ENCODE assay signal across 17 cellular contexts in genomic region chr1:28110555-28110954, GRCh38. TPM values are rescaled to one million over a fixed set of nuclear protein-coding genes. Genes with fewer than 3 reads are reported as not detected.
DNase-seq lines count a peak whose midpoint lies in the region; ATAC-seq, FAIRE-seq and TF ChIP-seq lines count a peak whose summit lies in the region.
"Had no signal": no experiment of that assay in that cellular context is flagged by ENCODE, and none has a peak within 500 bp of the region (broad histone marks: within the 10 kb centered on the region; RNA-seq: fewer than 3 reads in every experiment).

No MANE protein-coding gene starts in this region.

- H3K4me2 ChIP-seq in K562 (ENCODE audit: insufficient read depth, low read length) = no peak overlapping the region

- POLR2A ChIA-PET in K562 (lab: Yijun Ruan, JAX) = interaction anchor here (0.6 to 1.7 kb wide), 2 partner anchors 12 to 14 kb away, joined by 3 to 7 read pairs; no protein-coding TSS in a partner anchor

- H3K9me3 Mint-ChIP-seq in T-helper 1 cell treated with Interleukin-12 subunit alpha and Interleukin-12 subunit beta and Interleukin-4 antibody, amounts not matched to agents 30 μg/mL and 1 μg/mL, for 36 hours = no peaks in the 10 kb centered on the region
- H3K9me3 Mint-ChIP-seq: activated CD8-positive, alpha-beta T cell treated with anti-CD3 and anti-CD28 coated beads for 36 hours; CD4-positive, alpha-beta T cell; H9; immature natural killer cell had no signal

- intact Hi-C loops in K562 (cut with micrococcal nuclease) = no loop called here
- intact Hi-C loops in left lung (cut with DNase I) = no loop called here
- intact Hi-C loops in upper lobe of right lung (cut with DNase I) = no loop called here

- no peak for TF ChIP-seq RAD21 in K562 (CRISPR knock-in tag; conservative IDR thresholded peaks at IDR 0.05 in 1 of 2, IDR thresholded peaks at IDR 0.05 in 1 of 2)

- H3K4me3 ChIP-seq in K562 (no peak overlapping the region), left lung (no peak overlapping the region), upper lobe of right lung (no peak overlapping the region)

- H3K27ac ChIP-seq in K562 (ENCODE audit: extremely low read depth, low read depth, low read length) (no peak overlapping the region), left lung (peak overlapping the region in 1 of 2 donors; percentile 98), upper lobe of right lung (peak overlapping the region; percentile 72)

- no peaks in the 10 kb centered on the region for H3K36me3 ChIP-seq in K562 (ENCODE audit: control insufficient read depth, insufficient read depth, low read length)
- no peaks in the 10 kb centered on the region for H3K36me3 ChIP-seq in left lung
- no peaks in the 10 kb centered on the region for H3K36me3 ChIP-seq in upper lobe of right lung

- H3K27ac Mint-ChIP-seq in T-helper 1 cell treated with Interleukin-12 subunit alpha and Interleukin-12 subunit beta and Interleukin-4 antibody, amounts not matched to agents 30 μg/mL and 1 μg/mL, for 36 hours = peak overlapping the region; percentile 51
- H3K27ac Mint-ChIP-seq: activated CD8-positive, alpha-beta T cell treated with anti-CD3 and anti-CD28 coated beads for 36 hours; CD4-positive, alpha-beta T cell; H9 had no signal

- BruUV-seq in K562 (replicated peaks; lab: Mats Ljungman, UMichigan) = no TSS peak

- no peaks in the 10 kb centered on the region for H3K27me3 ChIP-seq in K562 (ENCODE audit: control insufficient read depth in 2 of 2, insufficient read depth in 2 of 2, low read length in 2 of 2)
- H3K27me3 ChIP-seq in left lung = no peaks in the 10 kb centered on the region
- H3K27me3 ChIP-seq in upper lobe of right lung = no peaks in the 10 kb centered on the region

- H3K36me3 Mint-ChIP-seq in T-helper 1 cell treated with Interleukin-12 subunit alpha and Interleukin-12 subunit beta and Interleukin-4 antibody, amounts not matched to agents 30 μg/mL and 1 μg/mL, for 36 hours (ENCODE audit: low read depth) = peaks cover 5% of the 10 kb centered on the region
- H3K36me3 Mint-ChIP-seq: immature natural killer cell had no signal

- WGBS in K562 (ENCODE audit: insufficient coverage, low coverage, missing lambda C conversion rate) = 12% methylated on average over 1 of the region's 1 CpG

- no peak for TF ChIP-seq POLR2A in K562 (conservative IDR thresholded peaks at IDR 0.05)

- H4K20me1 ChIP-seq in K562 (replicated peaks; ENCODE audit: control insufficient read depth, insufficient read depth, low read length) = no peaks in the 10 kb centered on the region

- CTCF ChIA-PET in K562 (lab: Yijun Ruan, JAX; ENCODE audit: low intra/inter-chr PET ratio) = interaction anchor here (0.6 kb wide), 1 partner anchor 576 kb away, joined by 6 read pairs; no protein-coding TSS in a partner anchor

- no peaks in the 10 kb centered on the region for H3K79me2 ChIP-seq in K562 (ENCODE audit: control insufficient read depth, insufficient read depth, low read length)

- H3K4me3 Mint-ChIP-seq in T-helper 1 cell treated with Interleukin-12 subunit alpha and Interleukin-12 subunit beta and Interleukin-4 antibody, amounts not matched to agents 30 μg/mL and 1 μg/mL, for 36 hours = no peak overlapping the region
- H3K4me3 Mint-ChIP-seq: activated CD8-positive, alpha-beta T cell treated with anti-CD3 and anti-CD28 coated beads for 36 hours; CD4-positive, alpha-beta T cell; H9; immature natural killer cell had no signal

- peaks cover 4% of the 10 kb centered on the region for H3K27me3 Mint-ChIP-seq in T-helper 1 cell treated with Interleukin-12 subunit alpha and Interleukin-12 subunit beta and Interleukin-4 antibody, amounts not matched to agents 30 μg/mL and 1 μg/mL, for 36 hours (ENCODE audit: low read depth)
- H3K27me3 Mint-ChIP-seq: activated CD8-positive, alpha-beta T cell treated with anti-CD3 and anti-CD28 coated beads for 36 hours; CD4-positive, alpha-beta T cell had no signal

- TF ChIP-seq EP300 in K562 (IDR thresholded peaks at IDR 0.05; ENCODE audit: low read length) = no peak

- no peak overlapping the region for H3K9ac ChIP-seq in K562 (ENCODE audit: insufficient read depth in 1 of 2, low read depth in 2 of 2, low read length in 2 of 2)

- ATAC-seq in K562 (no peak), left lung (peak; percentile 12), upper lobe of right lung (no peak), HG02973 (IDR thresholded peaks at IDR 0.05; ENCODE audit: unreplicated experiment) (no peak)

- DNase-seq in T-helper 1 cell (no peak), K562 (ENCODE audit: extremely low read depth in 1 of 4, low spot score in 3 of 4) (no peak), left lung (no peak), upper lobe of right lung (no peak), SKM-1 treated with dmso at 0.1 percent for 144 hours (lab: John Stamatoyannopoulos, UW; ENCODE audit: unreplicated experiment) (no peak)
- DNase-seq in activated CD4-positive, alpha-beta T cell treated with anti-CD3 and anti-CD28 coated beads for 4 hours = no peak
- DNase-seq: 8988T; CD4-positive, alpha-beta T cell; DND-41; glutamatergic neuron; H9; immature natural killer cell; NCI-H1417 treated with DMSO at 0.1 percent for 48 hours; stimulated activated CD4-positive, alpha-beta T cell treated with anti-CD3 and anti-CD28 coated beads, Interleukin-4, amount 100 ng/mL, for 4 hours had no signal

- no peaks in the 10 kb centered on the region for H3K9me3 ChIP-seq in K562 (replicated peaks; ENCODE audit: control insufficient read depth, insufficient read depth, low read depth, low read length)
- no peaks in the 10 kb centered on the region for H3K9me3 ChIP-seq in left lung
- no peaks in the 10 kb centered on the region for H3K9me3 ChIP-seq in upper lobe of right lung

- in situ Hi-C loops in K562 (cut with MboI) = no loop called here

- H3K4me1 ChIP-seq in K562 (replicated peaks in 1 of 2; ENCODE audit: control insufficient read depth in 2 of 2, insufficient read depth in 2 of 2, low read length in 2 of 2) (peaks cover 4 to 18% of the 10 kb centered on the region in 2 experiments; a peak in 3 of 5 replicates), left lung (peaks cover 0 to 71% of the 10 kb centered on the region in 2 donors), upper lobe of right lung (peaks cover 8% of the 10 kb centered on the region)

- peak overlapping the region; percentile 41 for H2AFZ ChIP-seq in K562 (ENCODE audit: low read depth, low read length)

- H3K4me1 Mint-ChIP-seq in T-helper 1 cell treated with Interleukin-12 subunit alpha and Interleukin-12 subunit beta and Interleukin-4 antibody, amounts not matched to agents 30 μg/mL and 1 μg/mL, for 36 hours (ENCODE audit: low read depth) = peaks cover 27% of the 10 kb centered on the region

- no peak for FAIRE-seq in K562 (lab: Jason Lieb, UNC)

- no peaks in the 10 kb centered on the region for H3K9me1 ChIP-seq in K562 (ENCODE audit: control insufficient read depth, insufficient read depth, low read length)

- no peak for TF ChIP-seq CTCF in K562 (IDR thresholded peaks at IDR 0.05 in 2 of 3, conservative IDR thresholded peaks at IDR 0.05 in 1 of 3; ENCODE audit: insufficient read depth in 2 of 3, low read depth in 1 of 3, low read length in 3 of 3)
- TF ChIP-seq CTCF in left lung (IDR thresholded peaks at IDR 0.05) = no peak
- TF ChIP-seq CTCF in upper lobe of right lung (IDR thresholded peaks at IDR 0.05) = no peak

TF ChIP-seq in K562, 482 proteins besides CTCF, POLR2A, EP300 and RAD21 (continues in another document):
- 0 out of 2 replicates have a peak, but pooled peaks have one; percentile 8 for TF ChIP-seq JUN (IDR thresholded peaks at IDR 0.05; ENCODE audit: borderline replicate concordance, low read depth, low read length)
- no peak for TF ChIP-seq JUN (CRISPR knock-in tag; IDR thresholded peaks at IDR 0.05; ENCODE audit: borderline replicate concordance)
- TF ChIP-seq CTBP1 (IDR thresholded peaks at IDR 0.05; ENCODE audit: borderline replicate concordance) = no peak
- no peak for TF ChIP-seq ESRRB (CRISPR knock-in tag; IDR thresholded peaks at IDR 0.05; ENCODE audit: borderline replicate concordance)
- no peak for TF ChIP-seq ZNF133 (CRISPR knock-in tag; IDR thresholded peaks at IDR 0.05)
- TF ChIP-seq SMAD4 (CRISPR knock-in tag; conservative IDR thresholded peaks at IDR 0.05) = 0 out of 2 replicates have a peak, but pooled peaks have one; percentile 35
- 0 out of 2 replicates have a peak, but pooled peaks have one; percentile 34 for TF ChIP-seq DDX20 (tag; IDR thresholded peaks at IDR 0.05; ENCODE audit: low read depth)
- TF ChIP-seq MAFF (IDR thresholded peaks at IDR 0.05; ENCODE audit: low read length) = no peak
- no peak for TF ChIP-seq PML (IDR thresholded peaks at IDR 0.05; ENCODE audit: low read length)
- no peak for TF ChIP-seq ZNF551 (CRISPR knock-in tag; IDR thresholded peaks at IDR 0.05)
- 0 out of 2 replicates have a peak, but pooled peaks have one; percentile 44 for TF ChIP-seq FOSL1 (tag; conservative IDR thresholded peaks at IDR 0.05)
- peak; percentile 49; the same call in 1 of the 2 replicates for TF ChIP-seq JUND (IDR thresholded peaks at IDR 0.05; ENCODE audit: borderline replicate concordance, low read depth, low read length)
- TF ChIP-seq JUND (tag; IDR thresholded peaks at IDR 0.05; ENCODE audit: borderline replicate concordance, low read depth, low read length) = no peak; the same call in 2 of the 3 replicates
- peak; percentile 64; the same call in 1 of the 2 replicates for TF ChIP-seq ZNF589 (CRISPR knock-in tag; IDR thresholded peaks at IDR 0.05; ENCODE audit: low read depth)
- no peak for TF ChIP-seq TGIF2 (CRISPR knock-in tag; IDR thresholded peaks at IDR 0.05)

RNA-seq across cellular contexts. Expression of gene EYA3, which starts 22.1 kb away (rescaled TPM):
- total RNA-seq in K562 (2011; cell fraction: chromatin; rRNA removed; ENCODE audit: low replicate concordance) = 65.3 and 113 TPM in 2 replicates
- 27.8 and 35.9 TPM in 2 replicates for total RNA-seq in K562 (2011; cell fraction: nucleolus; rRNA removed)
- total RNA-seq in K562 (2011; cell fraction: nucleoplasm; rRNA removed) = 43.1 and 57.6 TPM in 2 replicates
- 19.4 and 21.7 TPM in 2 replicates for total RNA-seq in K562 (2014; rRNA removed)
- 51.3 and 55.7 TPM in 2 replicates for total RNA-seq in K562 (2014; rRNA removed; fragmentation: Illumina TruSeq; extraction: Trizol)
- total RNA-seq in K562 (2015; rRNA removed; fragmentation: Illumina TruSeq; extraction: Trizol) = 45.4 and 48.1 TPM in 2 replicates
- total RNA-seq in K562 (2021) = 45.6 and 51.3 TPM in 2 replicates
- 64.0 and 74.6 TPM in 2 replicates for polyA plus RNA-seq in K562 (2011; rRNA removed)
- polyA plus RNA-seq in K562 (2011; cell fraction: cytosol; rRNA removed) = 38.9 and 49.0 TPM in 2 replicates
- polyA plus RNA-seq in K562 (2011; cell fraction: nucleus; rRNA removed) = 44.1 and 52.2 TPM in 2 replicates
- polyA plus RNA-seq in K562 (2012) = 19.5 and 28.8 TPM in 2 replicates
- 35.2 and 41.9 TPM in 2 replicates for polyA plus RNA-seq in K562 (2014; fragmentation: Illumina TruSeq; extraction: Trizol)
- 10 to 100 TPM; 29.4 to 43.6 TPM for polyA plus RNA-seq in K562 (2014; fragmentation: Nextera tagmentation; extraction: Ambion mirVana)
- 27.7 and 30.0 TPM in 2 replicates for polyA plus RNA-seq in K562 (2014; rRNA removed)
- polyA minus RNA-seq in K562 (2011; rRNA and poly(A)+ RNA removed) = 119 and 132 TPM in 2 replicates
- polyA minus RNA-seq in K562 (2011; cell fraction: cytosol; rRNA and poly(A)+ RNA removed) = 36.9 and 40.8 TPM in 2 replicates
- polyA minus RNA-seq in K562 (2011; cell fraction: nucleus; rRNA and poly(A)+ RNA removed) = 20.6 and 42.0 TPM in 2 replicates
- total RNA-seq in left lung = 10 to 100 TPM; 22.9 to 28.4 TPM
- 21.0 TPM for total RNA-seq in upper lobe of right lung
